Comparison of ENCODE assay signal across 27 cellular contexts in genomic region chr7:139351027-139351426, GRCh38.
"Had no signal": no experiment of that assay in that cellular context is flagged by ENCODE, and none has a peak within 500 bp of the region (broad histone marks: within the 10 kb centered on the region; RNA-seq: fewer than 3 reads in every experiment).

No MANE protein-coding gene starts in this region.

- H3K4me3 Mint-ChIP-seq: natural killer cell; nephron; stimulated activated effector memory CD8-positive, alpha-beta T cell treated with anti-CD3 and anti-CD28 coated beads, Interleukin-12 subunit alpha, Interleukin-12 subunit beta, amount 100 ng/mL, for 72 hours; stimulated activated naive B cell treated with anti-CD40 and anti-IgM and Interleukin-4, amounts not matched to agents 10 μg/mL and 1 μg/mL and 100 μg/mL, for 72 hours; stimulated activated naive CD8-positive, alpha-beta T cell treated with anti-CD3 and anti-CD28 coated beads, Interleukin-15, Interleukin-2, amounts not matched to agents 100 ng/mL and 50 ng/mL, for 24 hours had no signal

- H3K27me3 ChIP-seq: neutrophil, ovary, right lobe of liver, sigmoid colon, stomach, thyroid gland, tibial nerve, upper lobe of left lung, vagina had no signal

- DNase-seq: natural killer cell; nucleus accumbens; ovary; posterior cingulate gyrus; psoas muscle; right cardiac atrium; right lobe of liver; sigmoid colon; small intestine; stimulated activated CD4-positive, alpha-beta T cell treated with anti-CD3 and anti-CD28 coated beads, Interleukin-15, amount 100 ng/mL, for 24 hours; stimulated activated CD4-positive, alpha-beta T cell treated with anti-CD3 and anti-CD28 coated beads, Interleukin-2, amount 100 ng/mL, for 24 hours; stimulated activated CD4-positive, alpha-beta T cell treated with anti-CD3 and anti-CD28 coated beads, Interleukin-2, amount 100 ng/mL, for 48 hours; stimulated activated CD4-positive, alpha-beta T cell treated with anti-CD3 and anti-CD28 coated beads, Interleukin-4, amount 100 ng/mL, for 24 hours; stimulated activated naive B cell treated with anti-CD40 and anti-IgM and Interleukin-4, amounts not matched to agents 10 μg/mL and 1 μg/mL and 100 μg/mL, for 72 hours; stimulated activated naive CD4-positive, alpha-beta T cell treated with Interleukin-2 at 50 U/mL for 16 hours; stomach; thyroid gland; upper lobe of left lung had no signal

- ATAC-seq: natural killer cell; right cardiac atrium; right lobe of liver; stimulated activated effector memory CD8-positive, alpha-beta T cell treated with anti-CD3 and anti-CD28 coated beads, Interleukin-12 subunit alpha, Interleukin-12 subunit beta, amount 100 ng/mL, for 72 hours; stimulated activated naive B cell treated with anti-CD40 and anti-IgM and Interleukin-4, amounts not matched to agents 10 μg/mL and 1 μg/mL and 100 μg/mL, for 72 hours had no signal

- H3K27ac ChIP-seq: neutrophil, ovary, parathyroid adenoma, psoas muscle, right lobe of liver, sigmoid colon, stomach, thoracic aorta, thyroid gland, tibial nerve, upper lobe of left lung, vagina had no signal

- H3K4me1 ChIP-seq: parathyroid adenoma, psoas muscle, right lobe of liver, sigmoid colon, stomach, thyroid gland, tibial nerve, upper lobe of left lung, vagina had no signal

- H3K9me3 ChIP-seq: neutrophil, ovary, psoas muscle, right lobe of liver, sigmoid colon, stomach, thoracic aorta, thyroid gland, tibial nerve, upper lobe of left lung, vagina had no signal

- H3K27ac Mint-ChIP-seq: nephron; progenitor cell of endocrine pancreas; stimulated activated effector memory CD8-positive, alpha-beta T cell treated with anti-CD3 and anti-CD28 coated beads, Interleukin-12 subunit alpha, Interleukin-12 subunit beta, amount 100 ng/mL, for 72 hours; stimulated activated naive B cell treated with anti-CD40 and anti-IgM and Interleukin-4, amounts not matched to agents 10 μg/mL and 1 μg/mL and 100 μg/mL, for 72 hours had no signal

- H3K4me3 ChIP-seq: ovary, psoas muscle, right lobe of liver, sigmoid colon, stomach, thoracic aorta, thyroid gland, tibial nerve, upper lobe of left lung, vagina had no signal

- H3K9me3 Mint-ChIP-seq: natural killer cell; nephron; stimulated activated effector memory CD8-positive, alpha-beta T cell treated with anti-CD3 and anti-CD28 coated beads, Interleukin-12 subunit alpha, Interleukin-12 subunit beta, amount 100 ng/mL, for 72 hours; stimulated activated naive B cell treated with anti-CD40 and anti-IgM and Interleukin-4, amounts not matched to agents 10 μg/mL and 1 μg/mL and 100 μg/mL, for 72 hours; stimulated activated naive CD8-positive, alpha-beta T cell treated with anti-CD3 and anti-CD28 coated beads, Interleukin-15, Interleukin-2, amounts not matched to agents 100 ng/mL and 50 ng/mL, for 24 hours had no signal

- H3K36me3 ChIP-seq: ovary, thyroid gland had no signal

- H2AFZ ChIP-seq: parathyroid adenoma had no signal

- H3K36me3 Mint-ChIP-seq: natural killer cell had no signal

- H3K27me3 Mint-ChIP-seq: progenitor cell of endocrine pancreas; stimulated activated naive B cell treated with anti-CD40 and anti-IgM and Interleukin-4, amounts not matched to agents 10 μg/mL and 1 μg/mL and 100 μg/mL, for 72 hours; stimulated activated naive CD8-positive, alpha-beta T cell treated with anti-CD3 and anti-CD28 coated beads, Interleukin-15, Interleukin-2, amounts not matched to agents 100 ng/mL and 50 ng/mL, for 24 hours had no signal

- H3K4me1 Mint-ChIP-seq: nephron; stimulated activated naive B cell treated with anti-CD40 and anti-IgM and Interleukin-4, amounts not matched to agents 10 μg/mL and 1 μg/mL and 100 μg/mL, for 72 hours had no signal
